Comparison of ENCODE assay signal across 9 cellular contexts in genomic region chr4:5979981-5980380, GRCh38. TPM values are rescaled to one million over a fixed set of nuclear protein-coding genes. Genes with fewer than 3 reads are reported as not detected.
A peak's percentile ranks its signal among the peaks of the same experiment; 100 is the strongest.
DNase-seq lines count a peak whose midpoint lies in the region; TF ChIP-seq lines count a peak whose summit lies in the region.
"Had no signal": no experiment of that assay in that cellular context is flagged by ENCODE, and none has a peak within 500 bp of the region (broad histone marks: within the 10 kb centered on the region; RNA-seq: fewer than 3 reads in every experiment).

No MANE protein-coding gene starts in this region.

- H3K4me3 ChIP-seq in MM.1S (ENCODE audit: low read length) (no peak overlapping the region), retinal pigment epithelial cell (ENCODE audit: low read length) (no peak overlapping the region)
- H3K4me3 ChIP-seq: right lobe of liver had no signal

- H2AFZ ChIP-seq in MM.1S (ENCODE audit: low read length), result 0 out of 2 replicates have a peak overlapping the region, but pooled peaks have one; percentile 7

- peaks cover 27% of the 10 kb centered on the region for H3K9me3 Mint-ChIP-seq in MCF 10A (ENCODE audit: unreplicated experiment)

- CTCF ChIA-PET in MCF 10A (lab: Yijun Ruan, JAX) (interaction anchor here (0.6 to 3.1 kb wide), 6 partner anchors 8 to 138 kb away, joined by 3 to 22 read pairs (median 3); no protein-coding TSS in a partner anchor), GM10248 (lab: Yijun Ruan, JAX) (no interaction called here)

- H3K4me2 ChIP-seq in MM.1S (ENCODE audit: low read depth, low read length), result peak overlapping the region; percentile 30; the same call in 1 of the 2 replicates

- H3F3A ChIP-seq in MM.1S (ENCODE audit: insufficient read depth, low read length), result no peaks in the 10 kb centered on the region

- intact Hi-C loops in MCF 10A (cut with micrococcal nuclease), result no loop called here

- no peak overlapping the region for H3K27ac Mint-ChIP-seq in MCF 10A (ENCODE audit: low read depth, unreplicated experiment)

- H3K36me3 Mint-ChIP-seq in MCF 10A (ENCODE audit: insufficient read depth, unreplicated experiment), result no peaks in the 10 kb centered on the region

- H3K4me1 ChIP-seq in MM.1S (ENCODE audit: low read length), result peaks cover 14% of the 10 kb centered on the region
- H3K4me1 ChIP-seq: right lobe of liver had no signal

- H3K27me3 ChIP-seq in MM.1S (replicated peaks; ENCODE audit: insufficient read depth, low read length), result peaks cover 3% of the 10 kb centered on the region; the same call in 1 of the 2 replicates
- H3K27me3 ChIP-seq: right lobe of liver had no signal

- H3K4me3 Mint-ChIP-seq in MCF 10A (ENCODE audit: unreplicated experiment), result no peak overlapping the region

- H3K4me1 Mint-ChIP-seq in MCF 10A (ENCODE audit: insufficient read depth, unreplicated experiment), result no peaks in the 10 kb centered on the region

- H3K79me2 ChIP-seq in MM.1S (ENCODE audit: low read length), result no peaks in the 10 kb centered on the region

- H3K9ac ChIP-seq in MM.1S (ENCODE audit: low read length), result no peak overlapping the region

- no peaks in the 10 kb centered on the region for H3K9me3 ChIP-seq in MM.1S (replicated peaks; ENCODE audit: insufficient read depth, low read length)
- H3K9me3 ChIP-seq: right lobe of liver had no signal

- TF ChIP-seq CTCF in MM.1S (IDR thresholded peaks at IDR 0.05; ENCODE audit: low read length) (peak; percentile 52), MCF 10A (IDR thresholded peaks at IDR 0.05; ENCODE audit: unreplicated experiment) (no peak), retinal pigment epithelial cell (conservative IDR thresholded peaks at IDR 0.05; ENCODE audit: low read depth, low read length) (peak; percentile 49), GM10248 (IDR thresholded peaks at IDR 0.05; ENCODE audit: control extremely low read depth, extremely low read depth, low read depth, missing control alignments) (no peak)

- H3K27me3 Mint-ChIP-seq in MCF 10A (ENCODE audit: insufficient read depth, unreplicated experiment), result no peaks in the 10 kb centered on the region

- H3K36me3 ChIP-seq in MM.1S (replicated peaks; ENCODE audit: insufficient read depth, low read length), result no peaks in the 10 kb centered on the region
- H3K36me3 ChIP-seq: right lobe of liver had no signal

- H3K9me2 ChIP-seq in MM.1S (replicated peaks; ENCODE audit: insufficient read depth, low read length), result no peaks in the 10 kb centered on the region

- POLR2A ChIA-PET in MCF 10A (lab: Yijun Ruan, JAX) (no interaction called here), GM10248 (lab: Yijun Ruan, JAX) (no interaction called here)

- H4K20me1 ChIP-seq in MM.1S (ENCODE audit: insufficient read depth, low read length), result no peaks in the 10 kb centered on the region

- BruUV-seq in MCF 10A (replicated peaks; lab: Mats Ljungman, UMichigan), result no TSS peak

- DNase-seq in NK-92 treated with Interleukin-12 subunit alpha and Interleukin-12 subunit beta, amount 100 ng/mL, for 24 hours (lab: John Stamatoyannopoulos, UW), result peak; percentile 18
- no peak for DNase-seq in NK-92 (lab: John Stamatoyannopoulos, UW; ENCODE audit: unreplicated experiment)
- peak; percentile 42 for DNase-seq in MM.1S
- DNase-seq in MCF 10A (ENCODE audit: unreplicated experiment), result peak; percentile 33
- DNase-seq in retinal pigment epithelial cell (ENCODE audit: low read depth), result no peak
- no peak for DNase-seq in activated CD4-positive, alpha-beta T cell treated with anti-CD3 and anti-CD28 coated beads for 1 hour
- no peak for DNase-seq in GM10248 (ENCODE audit: extremely low spot score)
- no peak for DNase-seq in NOMO-1 treated with DMSO at 0.1 percent for 48 hours (lab: John Stamatoyannopoulos, UW; ENCODE audit: unreplicated experiment)
- DNase-seq: right lobe of liver had no signal

- H3K27ac ChIP-seq in MM.1S (ENCODE audit: low read length), result no peak overlapping the region
- H3K27ac ChIP-seq: right lobe of liver had no signal

RNA-seq across cellular contexts. Expression of gene C4orf50, which starts 38.2 kb away (rescaled TPM):
- total RNA-seq in MCF 10A (2022), result not detected in 2 replicates

Comparison
In these comparisons a context has a peak if more than half of its experiments do, and no peak if none do; other contexts are left out.
1. DNase-seq: peak in NK-92 treated with Interleukin-12 subunit alpha and Interleukin-12 subunit beta, amount 100 ng/mL, for 24 hours (single experiment), MM.1S (single experiment) and MCF 10A (single experiment); none in NK-92 (single experiment), retinal pigment epithelial cell (single experiment), activated CD4-positive, alpha-beta T cell treated with anti-CD3 and anti-CD28 coated beads for 1 hour (single experiment), GM10248 (single experiment) and NOMO-1 treated with DMSO at 0.1 percent for 48 hours (single experiment).
2. CTCF ChIP-seq: peak in MM.1S (single experiment) and retinal pigment epithelial cell (single experiment); none in MCF 10A (single experiment) and GM10248 (single experiment).